1 cellular context compared by ENCODE assay signal in genomic region chr10:131706952-131707351, GRCh38.
TF ChIP-seq lines count a peak whose summit lies in the region.

No MANE protein-coding gene starts in this region.

TF ChIP-seq in H1, 55 proteins besides CTCF, POLR2A, EP300 and RAD21 (continued from another document):
- TF ChIP-seq JUN (IDR thresholded peaks at IDR 0.05; ENCODE audit: low read depth, low read length) (no peak), RBBP5 (IDR thresholded peaks at IDR 0.05; ENCODE audit: borderline replicate concordance, low read depth, low read length) (no peak), SIX5 (IDR thresholded peaks at IDR 0.05; ENCODE audit: low read depth, low read length) (no peak), KDM4A (IDR thresholded peaks at IDR 0.05; ENCODE audit: low read depth, low read length, severe bottlenecking) (no peak), POLR2AphosphoS5 (IDR thresholded peaks at IDR 0.05; ENCODE audit: low read depth, low read length) (no peak), HDAC6 (IDR thresholded peaks at IDR 0.05; ENCODE audit: low read depth, low read length) (no peak), FOSL1 (IDR thresholded peaks at IDR 0.05; ENCODE audit: insufficient read depth, low read depth, low read length) (no peak), BACH1 (IDR thresholded peaks at IDR 0.05; ENCODE audit: low read length) (no peak)
- TF ChIP-seq, protein P1, sequence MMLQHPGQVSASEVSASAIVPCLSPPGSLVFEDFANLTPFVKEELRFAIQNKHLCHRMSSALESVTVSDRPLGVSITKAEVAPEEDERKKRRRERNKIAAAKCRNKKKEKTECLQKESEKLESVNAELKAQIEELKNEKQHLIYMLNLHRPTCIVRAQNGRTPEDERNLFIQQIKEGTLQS (IDR thresholded peaks at IDR 0.05; ENCODE audit: insufficient read depth, low read depth, low read length), result no peak
